13 cellular contexts compared by ENCODE assay signal in the genomic region with DNA sequence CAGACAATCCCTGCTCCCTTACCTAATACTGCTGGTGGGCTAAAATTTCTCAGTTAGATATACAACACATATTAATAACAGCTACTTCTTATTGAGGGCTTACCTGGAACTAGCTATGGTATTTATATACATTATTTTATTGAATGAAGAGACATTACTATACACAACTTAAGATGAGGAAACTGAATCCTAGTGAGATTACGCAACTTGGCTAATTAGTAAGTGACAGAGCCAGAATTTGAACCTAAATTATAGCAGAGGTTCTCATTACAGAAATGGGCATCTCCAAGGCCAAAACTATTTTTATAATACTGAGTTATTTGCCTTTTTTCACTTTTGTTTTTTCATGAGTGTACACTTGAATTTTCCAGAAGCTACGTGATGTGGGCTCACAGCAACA. TPM values are rescaled to one million over a fixed set of nuclear protein-coding genes. Genes with fewer than 3 reads are reported as not detected.
DNase-seq lines count a peak whose midpoint lies in the region; ATAC-seq and TF ChIP-seq lines count a peak whose summit lies in the region.
"Had no signal": no experiment of that assay in that cellular context is flagged by ENCODE, and none has a peak within 500 bp of the region (broad histone marks: within the 10 kb centered on the region; RNA-seq: fewer than 3 reads in every experiment).

No MANE protein-coding gene starts in this region.

- CTCF ChIA-PET in PC-3 (lab: Charles Lee): no interaction called here
- CTCF ChIA-PET in A673 (lab: Charles Lee): no interaction called here
- CTCF ChIA-PET in OCI-LY7 (lab: Charles Lee; ENCODE audit: unreplicated experiment): no interaction called here

- H3K79me2 ChIP-seq in PC-3 (ENCODE audit: low read length) (no peaks in the 10 kb centered on the region), OCI-LY7 (ENCODE audit: insufficient read depth, low read depth, low read length) (no peaks in the 10 kb centered on the region)

- ATAC-seq in PC-3: no peak
- ATAC-seq: HCT116 had no signal

- H3K4me3 ChIP-seq in PC-3 (ENCODE audit: low read length) (no peak overlapping the region), A673 (ENCODE audit: low read depth, low read length, poor library complexity, severe bottlenecking) (no peak overlapping the region), OCI-LY7 (ENCODE audit: low read depth, low read length, poor library complexity, severe bottlenecking) (no peak overlapping the region)
- H3K4me3 ChIP-seq: BLaER1 had no signal

- intact Hi-C loops in PC-3 (cut with micrococcal nuclease) (no loop called here), A673 (cut with micrococcal nuclease; ENCODE audit: unreplicated experiment) (no loop called here), OCI-LY7 (cut with micrococcal nuclease; ENCODE audit: unreplicated experiment) (no loop called here)

- H3K4me1 ChIP-seq in PC-3 (ENCODE audit: insufficient read depth, low read length): no peaks in the 10 kb centered on the region
- H3K4me1 ChIP-seq in A673 (ENCODE audit: insufficient read depth, low read length, poor library complexity, severe bottlenecking): no peaks in the 10 kb centered on the region
- H3K4me1 ChIP-seq in OCI-LY7 (ENCODE audit: insufficient read depth, low read length, poor library complexity, severe bottlenecking): no peaks in the 10 kb centered on the region

- H3K9me2 ChIP-seq in PC-3 (replicated peaks; ENCODE audit: low read length): no peaks in the 10 kb centered on the region
- no peaks in the 10 kb centered on the region for H3K9me2 ChIP-seq in OCI-LY7 (ENCODE audit: insufficient read depth, low read length)

- TF ChIP-seq CTCF in PC-3 (conservative IDR thresholded peaks at IDR 0.05; ENCODE audit: low read depth, low read length) (no peak), A673 (conservative IDR thresholded peaks at IDR 0.05; ENCODE audit: low read depth, low read length) (no peak), OCI-LY7 (conservative IDR thresholded peaks at IDR 0.05; ENCODE audit: low read length) (no peak)

- BruUV-seq in PC-3 (replicated peaks; lab: Mats Ljungman, UMichigan) (no TSS peak), A673 (replicated peaks; lab: Mats Ljungman, UMichigan) (no TSS peak), OCI-LY7 (replicated peaks; lab: Mats Ljungman, UMichigan) (no TSS peak)

- H3K36me3 ChIP-seq in PC-3 (ENCODE audit: low read depth, low read length) (no peaks in the 10 kb centered on the region), A673 (ENCODE audit: insufficient read depth, low read length, poor library complexity, severe bottlenecking) (no peaks in the 10 kb centered on the region), OCI-LY7 (ENCODE audit: insufficient read depth, low read length) (no peaks in the 10 kb centered on the region)
- H3K36me3 ChIP-seq: BLaER1 had no signal

- POLR2A ChIA-PET in PC-3 (lab: Charles Lee; ENCODE audit: unreplicated experiment) (no interaction called here), A673 (lab: Charles Lee; ENCODE audit: low non-redundant PET) (no interaction called here), OCI-LY7 (lab: Charles Lee) (interaction anchor here (0.6 kb wide), 1 partner anchor 993 kb away, joined by 4 read pairs; no protein-coding TSS in a partner anchor)

- H3K27ac ChIP-seq in PC-3 (ENCODE audit: low read length) (no peak overlapping the region), A673 (ENCODE audit: low read depth, low read length, poor library complexity, severe bottlenecking) (no peak overlapping the region), OCI-LY7 (ENCODE audit: low read depth, low read length, poor library complexity, severe bottlenecking) (no peak overlapping the region)
- H3K27ac ChIP-seq: BLaER1 had no signal

- no peak overlapping the region for H3K9ac ChIP-seq in PC-3 (ENCODE audit: low read length)
- H3K9ac ChIP-seq: BLaER1 had no signal

- H3K9me3 ChIP-seq in PC-3 (ENCODE audit: low read length) (no peaks in the 10 kb centered on the region), A673 (ENCODE audit: low read depth, low read length, poor library complexity, severe bottlenecking) (no peaks in the 10 kb centered on the region), OCI-LY7 (ENCODE audit: low read length) (no peaks in the 10 kb centered on the region)
- H3K9me3 ChIP-seq: Caco-2 had no signal

- no peaks in the 10 kb centered on the region for H3F3A ChIP-seq in PC-3 (ENCODE audit: low read length, unreplicated experiment)

- H2AFZ ChIP-seq in PC-3 (ENCODE audit: low read length): no peak overlapping the region
- H2AFZ ChIP-seq in OCI-LY7 (ENCODE audit: low read length): no peak overlapping the region

- H4K20me1 ChIP-seq in PC-3 (ENCODE audit: low read length) (no peaks in the 10 kb centered on the region), OCI-LY7 (ENCODE audit: insufficient read depth, low read length) (no peaks in the 10 kb centered on the region)
- H4K20me1 ChIP-seq: BLaER1 had no signal

- H3K27me3 ChIP-seq in PC-3 (ENCODE audit: low read length) (no peaks in the 10 kb centered on the region), A673 (replicated peaks; ENCODE audit: insufficient read depth, low read depth, low read length, poor library complexity) (peaks cover 35% of the 10 kb centered on the region)
- H3K27me3 ChIP-seq: BLaER1 had no signal

- H3K4me2 ChIP-seq in PC-3 (ENCODE audit: low read length): no peak overlapping the region
- no peak overlapping the region for H3K4me2 ChIP-seq in OCI-LY7 (ENCODE audit: low read length)
- H3K4me2 ChIP-seq: BLaER1 had no signal

- DNase-seq in MV-4-11 (lab: John Stamatoyannopoulos, UW): peak; percentile 4
- DNase-seq in NOMO-1 (lab: John Stamatoyannopoulos, UW; ENCODE audit: unreplicated experiment in 2 of 2): peak; percentile 32 to 77
- DNase-seq in SKM-1 (lab: John Stamatoyannopoulos, UW; ENCODE audit: unreplicated experiment): peak; percentile 38
- no peak for DNase-seq in PC-3
- DNase-seq in A673 (ENCODE audit: low spot score): no peak
- no peak for DNase-seq in OCI-LY7 (ENCODE audit: low spot score)
- DNase-seq: AML-193; Caco-2; CD8-positive, alpha-beta memory T cell; DND-41; GDM1 had no signal

RNA-seq across cellular contexts. Expression of a gene that starts 44.5 kb away (rescaled TPM):
- total RNA-seq in PC-3 (2014; rRNA removed) (92.6 and 124 TPM in 2 replicates), A673 (2021) (24.2 and 25.8 TPM in 2 replicates), OCI-LY7 (2022) (20.8 and 22.3 TPM in 2 replicates)
- 26.5 and 36.5 TPM in 2 replicates for total RNA-seq in OCI-LY7 (2014; rRNA removed; shearing (Covaris generic))

Comparison
In these comparisons a context has a peak if more than half of its experiments do, and no peak if none do; other contexts are left out.
1. DNase-seq: peak in MV-4-11 (single experiment), NOMO-1 (2 of 2) and SKM-1 (single experiment); none in PC-3 (single experiment), A673 (single experiment) and OCI-LY7 (single experiment).